Comparison of ENCODE assay signal across 19 cellular contexts in genomic region chr14:54147285-54147684, GRCh38.
DNase-seq lines count a peak whose midpoint lies in the region; ATAC-seq and TF ChIP-seq lines count a peak whose summit lies in the region.
"Had no signal": no experiment of that assay in that cellular context is flagged by ENCODE, and none has a peak within 500 bp of the region (broad histone marks: within the 10 kb centered on the region; RNA-seq: fewer than 3 reads in every experiment).

No MANE protein-coding gene starts in this region.

- TF ChIP-seq EP300 in SK-N-SH (IDR thresholded peaks at IDR 0.05; ENCODE audit: borderline replicate concordance in 1 of 2, low read depth in 1 of 2, low read length in 1 of 2): no peak

- POLR2A ChIA-PET in SK-N-SH (lab: Yijun Ruan, JAX): no interaction called here

- H4K20me1 ChIP-seq in SK-N-SH (ENCODE audit: insufficient read depth): no peaks in the 10 kb centered on the region

- no peaks in the 10 kb centered on the region for H3K79me2 ChIP-seq in SK-N-SH (ENCODE audit: insufficient read depth)

- H3K9ac ChIP-seq in SK-N-SH: no peak overlapping the region
- no peak overlapping the region for H3K9ac ChIP-seq in adipocyte (ENCODE audit: low read length)

- CTCF ChIA-PET in SK-N-SH (lab: Yijun Ruan, JAX): interaction anchor here (1.1 to 1.7 kb wide), 3 partner anchors 18 to 31 kb away, joined by 3 to 5 read pairs (median 4); no protein-coding TSS in a partner anchor

- H2AFZ ChIP-seq in SK-N-SH (ENCODE audit: low read depth): no peak overlapping the region

- TF ChIP-seq CTCF in SK-N-SH (IDR thresholded peaks at IDR 0.05): no peak
- TF ChIP-seq CTCF in fibroblast of the aortic adventitia (IDR thresholded peaks at IDR 0.05; ENCODE audit: insufficient read depth, low read length): no peak

- H3K27ac ChIP-seq in SK-N-SH (ENCODE audit: low read depth in 2 of 2, low read length in 1 of 2): no peak overlapping the region
- H3K27ac ChIP-seq: 22Rv1, ovary had no signal

- H3K27me3 ChIP-seq in SK-N-SH (ENCODE audit: insufficient read depth): no peaks in the 10 kb centered on the region
- peaks cover 4% of the 10 kb centered on the region for H3K27me3 ChIP-seq in adipocyte (replicated peaks; ENCODE audit: control insufficient read depth, insufficient read depth, low read length)
- H3K27me3 ChIP-seq: ovary had no signal

- H3K4me1 ChIP-seq in SK-N-SH (ENCODE audit: control insufficient read depth in 1 of 2, insufficient read depth in 2 of 2, low read depth in 1 of 2, low read length in 1 of 2) (no peaks in the 10 kb centered on the region; a peak in 1 of 4 replicates), adipocyte (ENCODE audit: control insufficient read depth, insufficient read depth, low read length) (no peaks in the 10 kb centered on the region)

- no peak for DNase-seq in SK-N-SH
- peak; percentile 17 for DNase-seq in adipocyte (ENCODE audit: low read depth)
- peak; percentile 65 for DNase-seq in fibroblast of the aortic adventitia (ENCODE audit: low read depth)
- no peak for DNase-seq in stimulated activated CD8-positive, alpha-beta memory T cell treated with anti-CD3 and anti-CD28 coated beads, Interleukin-4, amount 100 ng/mL, for 48 hours
- DNase-seq in HuH-7 (ENCODE audit: low spot score): no peak
- no peak for DNase-seq in NCI-H2081 (lab: John Stamatoyannopoulos, UW)
- DNase-seq: activated CD4-positive, alpha-beta T cell treated with anti-CD3 and anti-CD28 coated beads, Interleukin-2, amount 10 ng/mL, durations not matched to agents 24 days and 14 days; activated T-cell treated with anti-CD3 and anti-CD28 coated beads for 4 hours; CD4-positive, alpha-beta T cell; erythroblast; kidney glomerular epithelial cell; NCI-H2029; NCI-H82; ovary; RPMI8226; stimulated activated naive CD8-positive, alpha-beta T cell treated with anti-CD3 and anti-CD28 coated beads, Interleukin-15, amount 100 ng/mL, for 72 hours had no signal

- 6% methylated on average over 2 of the region's 2 CpGs for WGBS in SK-N-SH (ENCODE audit: low lambda C conversion rate)

- no peak for TF ChIP-seq RAD21 in SK-N-SH (IDR thresholded peaks at IDR 0.05; ENCODE audit: low read length)

- no peaks in the 10 kb centered on the region for H3K9me2 ChIP-seq in SK-N-SH

- H3K36me3 ChIP-seq in SK-N-SH (replicated peaks in 1 of 2; ENCODE audit: control insufficient read depth in 1 of 2, insufficient read depth in 2 of 2, low read length in 1 of 2) (no peaks in the 10 kb centered on the region), adipocyte (ENCODE audit: control insufficient read depth, insufficient read depth, low read length, severe bottlenecking) (no peaks in the 10 kb centered on the region)
- H3K36me3 ChIP-seq: ovary had no signal

- no peak overlapping the region for H3K4me2 ChIP-seq in SK-N-SH

- H3K4me3 ChIP-seq in SK-N-SH (ENCODE audit: low read depth in 2 of 2, low read length in 1 of 2) (no peak overlapping the region), adipocyte (ENCODE audit: low read length) (no peak overlapping the region), fibroblast of the aortic adventitia (ENCODE audit: low read depth, low read length) (no peak overlapping the region)
- H3K4me3 ChIP-seq: ovary had no signal

- H3K9me3 ChIP-seq in SK-N-SH (peaks cover 11% of the 10 kb centered on the region; the same call in 1 of the 2 replicates), adipocyte (ENCODE audit: control insufficient read depth, low read length) (peaks cover 29% of the 10 kb centered on the region)
- H3K9me3 ChIP-seq: ovary had no signal

- no peaks in the 10 kb centered on the region for H3F3A ChIP-seq in SK-N-SH (replicated peaks; ENCODE audit: insufficient read depth)

- ATAC-seq in SK-N-SH treated with all-trans-retinoic acid at 6 μM for 48 hours: no peak
- ATAC-seq in GM18858 (IDR thresholded peaks at IDR 0.05; ENCODE audit: unreplicated experiment): no peak
- ATAC-seq: stimulated activated naive CD8-positive, alpha-beta T cell treated with anti-CD3 and anti-CD28 coated beads, Interleukin-15, amount 100 ng/mL, for 72 hours had no signal

TF ChIP-seq in SK-N-SH, 30 proteins besides CTCF, POLR2A, EP300 and RAD21:
- TF ChIP-seq FOSL2 (IDR thresholded peaks at IDR 0.05; ENCODE audit: borderline replicate concordance, low read depth) (0 out of 2 replicates have a peak, but pooled peaks have one; percentile 12), NFIC (IDR thresholded peaks at IDR 0.05; ENCODE audit: borderline replicate concordance) (0 out of 2 replicates have a peak, but pooled peaks have one; percentile 33), NRF1 (IDR thresholded peaks at IDR 0.05; ENCODE audit: low read depth, low read length) (no peak)
TF ChIP-seq in SK-N-SH: peak in this region for 2.

TF ChIP-seq in SK-N-SH treated with all-trans-retinoic acid at 6 μM for 48 hours, 23 proteins besides CTCF, POLR2A, EP300 and RAD21:
- no peak for TF ChIP-seq SNAI2 (CRISPR knock-in tag; IDR thresholded peaks at IDR 0.05)
- no peak for TF ChIP-seq TCF4 (CRISPR knock-in tag; IDR thresholded peaks at IDR 0.05; ENCODE audit: borderline replicate concordance)
- TF ChIP-seq BACH2 (CRISPR knock-in tag; IDR thresholded peaks at IDR 0.05; ENCODE audit: borderline replicate concordance): no peak

Comparison
In these comparisons a context has a peak if more than half of its experiments do, and no peak if none do; other contexts are left out.
1. DNase-seq: peak in adipocyte (single experiment) and fibroblast of the aortic adventitia (single experiment); none in SK-N-SH (single experiment), stimulated activated CD8-positive, alpha-beta memory T cell treated with anti-CD3 and anti-CD28 coated beads, Interleukin-4, amount 100 ng/mL, for 48 hours (single experiment), HuH-7 (single experiment) and NCI-H2081 (0 of 2).